Comparison of ENCODE assay signal across 13 cellular contexts in genomic region chr14:57754558-57754957, GRCh38.
DNase-seq lines count a peak whose midpoint lies in the region; ATAC-seq and TF ChIP-seq lines count a peak whose summit lies in the region.
"Had no signal": no experiment of that assay in that cellular context is flagged by ENCODE, and none has a peak within 500 bp of the region (broad histone marks: within the 10 kb centered on the region; RNA-seq: fewer than 3 reads in every experiment).

No MANE protein-coding gene starts in this region.

- no peak overlapping the region for H3K56ac ChIP-seq in H9 (ENCODE audit: insufficient read length, low read depth, low read length)

- H3K4me2 ChIP-seq in H9 (ENCODE audit: insufficient read depth, insufficient read length, low read length), result no peak overlapping the region

- no peak overlapping the region for H3K14ac ChIP-seq in H9 (ENCODE audit: insufficient read depth, low read length)

- H2BK5ac ChIP-seq in H9 (ENCODE audit: insufficient read length, low read length), result no peak overlapping the region

- H2AK5ac ChIP-seq in H9 (ENCODE audit: insufficient read length, low read length), result no peak overlapping the region

- H3K27ac Mint-ChIP-seq in H9 (peak overlapping the region in 2 of 3 experiments; percentile 62 to 91; a peak in 2 of 7 replicates), mesothelial cell of epicardium (peak overlapping the region; percentile 84)
- H3K27ac Mint-ChIP-seq: B cell; CD4-positive, alpha-beta T cell had no signal

- ATAC-seq in HG03159 (IDR thresholded peaks at IDR 0.05; ENCODE audit: unreplicated experiment) (no peak), HG02642 (IDR thresholded peaks at IDR 0.05; ENCODE audit: poor library complexity, unreplicated experiment) (no peak)
- ATAC-seq: GM12878, HepG2 had no signal

- H3K23ac ChIP-seq in H9 (ENCODE audit: insufficient read length, low read depth, low read length), result no peak overlapping the region

- no peaks in the 10 kb centered on the region for H3K9me3 Mint-ChIP-seq in H9
- H3K9me3 Mint-ChIP-seq in mesothelial cell of epicardium, result peaks cover 3% of the 10 kb centered on the region

- no CpG with 5 or more reads among the region's 6 CpGs for WGBS in H9 (ENCODE audit: extremely low coverage, insufficient read length, low lambda C conversion rate)

- no peak overlapping the region for H2BK15ac ChIP-seq in H9 (ENCODE audit: low read depth, low read length)

- H3K9me3 ChIP-seq in H9 (ENCODE audit: control insufficient read depth, low read depth, low read length), result no peaks in the 10 kb centered on the region

- no peak overlapping the region for H4K91ac ChIP-seq in H9 (ENCODE audit: insufficient read length, low read depth, low read length)

- peak overlapping the region; percentile 6 for H2AFZ ChIP-seq in H9 (ENCODE audit: low read length)

- H3K79me2 ChIP-seq in H9 (ENCODE audit: insufficient read depth, low read length), result no peaks in the 10 kb centered on the region

- no peaks in the 10 kb centered on the region for H3K4me1 ChIP-seq in H9 (ENCODE audit: insufficient read depth, low read length)

- H4K5ac ChIP-seq in H9 (ENCODE audit: insufficient read length, low read depth, low read length), result no peak overlapping the region

- no peaks in the 10 kb centered on the region for H3K23me2 ChIP-seq in H9 (ENCODE audit: insufficient read length, low read depth, low read length, poor library complexity, severe bottlenecking)

- peak overlapping the region; percentile 3 for H2BK20ac ChIP-seq in H9 (ENCODE audit: low read depth, low read length, poor library complexity, severe bottlenecking)

- no peak overlapping the region for H4K8ac ChIP-seq in H9 (replicated peaks; ENCODE audit: insufficient read length, low read depth, low read length)

- no peaks in the 10 kb centered on the region for H3K79me1 ChIP-seq in H9 (ENCODE audit: insufficient read depth, low read depth, low read length, poor library complexity, severe bottlenecking)

- peaks cover 18 to 19% of the 10 kb centered on the region in 2 experiments for H3K4me1 Mint-ChIP-seq in H9
- H3K4me1 Mint-ChIP-seq in mesothelial cell of epicardium, result peaks cover 20% of the 10 kb centered on the region
- H3K4me1 Mint-ChIP-seq: B cell had no signal

- H4K20me1 ChIP-seq in H9 (ENCODE audit: control insufficient read depth, insufficient read depth, insufficient read length), result no peaks in the 10 kb centered on the region

- H3K4ac ChIP-seq in H9 (ENCODE audit: low read depth, low read length), result no peak overlapping the region

- no peak overlapping the region for H3K18ac ChIP-seq in H9 (ENCODE audit: insufficient read length, low read depth, low read length)

- H3K36me3 Mint-ChIP-seq in H9 (ENCODE audit: insufficient read depth in 1 of 3, low read depth in 3 of 3), result no peaks in the 10 kb centered on the region
- no peaks in the 10 kb centered on the region for H3K36me3 Mint-ChIP-seq in mesothelial cell of epicardium

- H3K27me3 ChIP-seq in H9 (ENCODE audit: insufficient read depth, low read length), result no peaks in the 10 kb centered on the region

- no peak overlapping the region for H3K27ac ChIP-seq in H9 (ENCODE audit: insufficient read length, low read depth, low read length)

- no peak overlapping the region for H3K4me3 Mint-ChIP-seq in H9
- H3K4me3 Mint-ChIP-seq in mesothelial cell of epicardium, result no peak overlapping the region
- H3K4me3 Mint-ChIP-seq: B cell; CD4-positive, alpha-beta T cell had no signal

- no peak overlapping the region for H3K9ac ChIP-seq in H9 (ENCODE audit: extremely low read depth, insufficient read length, low read length)

- H2BK120ac ChIP-seq in H9 (ENCODE audit: low read depth, low read length, poor library complexity, severe bottlenecking), result no peak overlapping the region

- no peak for DNase-seq in H9
- DNase-seq in SK-N-DZ (ENCODE audit: low spot score), result peak; percentile 49
- DNase-seq in mesothelial cell of epicardium (ENCODE audit: low spot score in 2 of 2, unreplicated experiment in 2 of 2), result no peak
- peak; percentile 5 for DNase-seq in retina
- no peak for DNase-seq in NCI-H2227 treated with DMSO at 0.1 percent for 48 hours (lab: John Stamatoyannopoulos, UW)
- DNase-seq: C1 segment of cervical spinal cord; CD4-positive, alpha-beta T cell; DMS79 had no signal

- H2BK12ac ChIP-seq in H9 (ENCODE audit: insufficient read length, low read depth, low read length), result no peak overlapping the region

- no peak for TF ChIP-seq CTCF in H9 (conservative IDR thresholded peaks at IDR 0.05)
- no peak for TF ChIP-seq CTCF in mesothelial cell of epicardium (IDR thresholded peaks at IDR 0.05; ENCODE audit: unreplicated experiment)

- no peaks in the 10 kb centered on the region; the same call in 1 of the 2 replicates for H3K27me3 Mint-ChIP-seq in H9 (ENCODE audit: low read depth)
- peaks cover 1% of the 10 kb centered on the region for H3K27me3 Mint-ChIP-seq in mesothelial cell of epicardium (ENCODE audit: low read depth)
- H3K27me3 Mint-ChIP-seq: B cell had no signal

- no peak overlapping the region for H3T11ph ChIP-seq in H9 (ENCODE audit: low read length)

Comparison
In these comparisons a context has a peak if more than half of its experiments do, and no peak if none do; other contexts are left out.
1. DNase-seq: peak in SK-N-DZ (single experiment) and retina (single experiment); none in H9 (single experiment), mesothelial cell of epicardium (0 of 2) and NCI-H2227 treated with DMSO at 0.1 percent for 48 hours (single experiment).